Comparison of ENCODE assay signal across 12 cellular contexts in the genomic region with DNA sequence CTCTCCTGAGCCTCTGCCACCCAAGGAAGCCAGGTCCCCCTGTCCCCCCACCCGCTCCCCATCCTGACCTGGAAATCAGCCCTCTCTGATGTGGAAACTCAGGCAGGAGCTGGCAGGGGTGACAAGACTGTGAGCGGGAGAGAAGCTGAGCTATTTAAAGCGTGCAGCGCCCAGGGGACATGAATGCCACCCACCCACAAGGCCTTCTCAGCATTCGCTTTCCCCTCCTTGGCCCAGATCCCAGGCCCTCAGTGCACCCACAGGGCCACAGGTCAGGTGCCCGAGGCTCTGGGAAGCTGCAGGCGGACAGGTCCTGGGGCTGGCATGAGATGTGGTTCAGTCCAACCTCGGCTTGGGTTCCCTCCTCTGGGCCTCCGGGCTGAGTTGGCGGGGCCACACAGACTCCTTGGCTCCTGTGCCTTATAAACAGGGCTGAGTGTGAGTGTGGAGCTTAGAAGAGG.
A peak's percentile ranks its signal among the peaks of the same experiment; 100 is the strongest.
DNase-seq lines count a peak whose midpoint lies in the region; ATAC-seq, FAIRE-seq and TF ChIP-seq lines count a peak whose summit lies in the region.
"Had no signal": no experiment of that assay in that cellular context is flagged by ENCODE, and none has a peak within 500 bp of the region (broad histone marks: within the 10 kb centered on the region; RNA-seq: fewer than 3 reads in every experiment).

No MANE protein-coding gene starts in this region.

- H3K9ac ChIP-seq in astrocyte (ENCODE audit: low read length): peak overlapping the region; percentile 64
- peak overlapping the region in 1 of 2 donors; percentile 60 for H3K9ac ChIP-seq in kidney (ENCODE audit: low read length in 2 of 2)

- H3K36me3 Mint-ChIP-seq in astrocyte (ENCODE audit: low read depth, unreplicated experiment) (peaks cover 33% of the 10 kb centered on the region), CD14-positive monocyte (peaks cover 36 to 47% of the 10 kb centered on the region in 2 donors)
- H3K36me3 Mint-ChIP-seq: WTC11 had no signal

- no peak for TF ChIP-seq CTCF in astrocyte (IDR thresholded peaks at IDR 0.05; ENCODE audit: insufficient read depth, low read depth, low read length)
- no peak for TF ChIP-seq CTCF in kidney (IDR thresholded peaks at IDR 0.05; ENCODE audit: borderline replicate concordance, extremely low read depth, insufficient read depth)
- TF ChIP-seq CTCF in sigmoid colon (IDR thresholded peaks at IDR 0.05): no peak
- no peak for TF ChIP-seq CTCF in CD14-positive monocyte (IDR thresholded peaks at IDR 0.05)

- peak; percentile 40 for DNase-seq in Ammon's horn (ENCODE audit: low spot score)
- DNase-seq in astrocyte (ENCODE audit: low read depth): no peak
- DNase-seq in kidney: peak; percentile 78
- DNase-seq in sigmoid colon: peak; percentile 81
- no peak for DNase-seq in GM12891 (ENCODE audit: insufficient read length, low spot score)
- no peak for DNase-seq in CD14-positive monocyte (ENCODE audit: low spot score)
- DNase-seq: activated naive CD4-positive, alpha-beta T cell treated with anti-CD3 and anti-CD28 coated beads for 36 hours; NCI-H2081 treated with DMSO at 0.1 percent for 48 hours had no signal

- no peaks in the 10 kb centered on the region for H3K79me2 ChIP-seq in astrocyte (ENCODE audit: insufficient read depth, low read length)

- TF ChIP-seq POLR2A in sigmoid colon (IDR thresholded peaks at IDR 0.05) (no peak), GM12891 (IDR thresholded peaks at IDR 0.05; ENCODE audit: low read depth, low read length) (no peak)

- no peak overlapping the region for H2AFZ ChIP-seq in astrocyte (ENCODE audit: low read depth, low read length)

- no peak for TF ChIP-seq EP300 in sigmoid colon (IDR thresholded peaks at IDR 0.05)

- H3K4me3 Mint-ChIP-seq in astrocyte (ENCODE audit: unreplicated experiment) (no peak overlapping the region), CD14-positive monocyte (no peak overlapping the region)
- H3K4me3 Mint-ChIP-seq: activated naive CD4-positive, alpha-beta T cell treated with anti-CD3 and anti-CD28 coated beads for 36 hours; WTC11 had no signal

- no peak for ATAC-seq in GM18870 (IDR thresholded peaks at IDR 0.05; ENCODE audit: unreplicated experiment)
- ATAC-seq in HG02852 (IDR thresholded peaks at IDR 0.05; ENCODE audit: unreplicated experiment): no peak
- ATAC-seq: WTC11 had no signal

- H3K9me3 ChIP-seq in astrocyte (ENCODE audit: insufficient read depth, low read depth, low read length) (no peaks in the 10 kb centered on the region), kidney (ENCODE audit: control insufficient read depth in 1 of 2, low read length in 2 of 2) (no peaks in the 10 kb centered on the region), sigmoid colon (no peaks in the 10 kb centered on the region)

- H3K27ac Mint-ChIP-seq in astrocyte (ENCODE audit: unreplicated experiment) (no peak overlapping the region), CD14-positive monocyte (peak overlapping the region in 2 of 7 donors; percentile 41 to 80)
- H3K27ac Mint-ChIP-seq: activated naive CD4-positive, alpha-beta T cell treated with anti-CD3 and anti-CD28 coated beads for 36 hours; WTC11 had no signal

- FAIRE-seq in astrocyte (lab: Jason Lieb, UNC) (no peak), kidney (lab: Jason Lieb, UNC) (no peak), GM12891 (lab: Jason Lieb, UNC) (no peak)
- FAIRE-seq: RCC 7860 had no signal

- no peak overlapping the region for H3K27ac ChIP-seq in astrocyte (ENCODE audit: low read depth, low read length)
- H3K27ac ChIP-seq in kidney (ENCODE audit: low read depth in 2 of 2, low read length in 2 of 2): peak overlapping the region; percentile 59 to 88
- peak overlapping the region; percentile 74 to 91 (median 81) for H3K27ac ChIP-seq in sigmoid colon

- no peaks in the 10 kb centered on the region for H3K27me3 Mint-ChIP-seq in astrocyte (ENCODE audit: low read depth, unreplicated experiment)
- H3K27me3 Mint-ChIP-seq in CD14-positive monocyte (ENCODE audit: low read depth in 3 of 3): peaks cover 4 to 18% (median 13%) of the 10 kb centered on the region in 3 donors

- peaks cover 55% of the 10 kb centered on the region for H3K4me1 Mint-ChIP-seq in astrocyte (ENCODE audit: low read depth, unreplicated experiment)
- peaks cover 72% of the 10 kb centered on the region for H3K4me1 Mint-ChIP-seq in CD14-positive monocyte

- H3K9me3 Mint-ChIP-seq in astrocyte (ENCODE audit: unreplicated experiment): no peaks in the 10 kb centered on the region
- no peaks in the 10 kb centered on the region for H3K9me3 Mint-ChIP-seq in CD14-positive monocyte
- H3K9me3 Mint-ChIP-seq: activated naive CD4-positive, alpha-beta T cell treated with anti-CD3 and anti-CD28 coated beads for 36 hours; WTC11 had no signal

- H3K36me3 ChIP-seq in astrocyte (ENCODE audit: insufficient read depth, low read length) (no peaks in the 10 kb centered on the region), kidney (ENCODE audit: control insufficient read depth in 1 of 2, insufficient read depth in 2 of 2, low read length in 2 of 2) (no peaks in the 10 kb centered on the region), sigmoid colon (peaks cover 0 to 5% (median 2%) of the 10 kb centered on the region in 4 donors)

- H3K4me2 ChIP-seq in astrocyte (ENCODE audit: low read length): no peak overlapping the region

- 83 to 94% methylated on average over 10 of the region's 10 CpGs for WGBS in sigmoid colon, 2 donors

- H3K4me1 ChIP-seq in astrocyte (ENCODE audit: insufficient read depth, low read length) (peaks cover 44% of the 10 kb centered on the region), kidney (ENCODE audit: control insufficient read depth in 1 of 2, insufficient read depth in 1 of 2, low read depth in 1 of 2, low read length in 2 of 2) (peaks cover 39 to 50% of the 10 kb centered on the region in 2 donors), sigmoid colon (peaks cover 0 to 76% (median 49%) of the 10 kb centered on the region in 4 donors)

- peaks cover 2% of the 10 kb centered on the region for H4K20me1 ChIP-seq in astrocyte (ENCODE audit: insufficient read depth, low read length)

- H3K27me3 ChIP-seq in astrocyte (ENCODE audit: insufficient read depth, low read length) (no peaks in the 10 kb centered on the region), sigmoid colon (no peaks in the 10 kb centered on the region)

- H3K4me3 ChIP-seq in astrocyte (ENCODE audit: insufficient read depth, low read depth, low read length): no peak overlapping the region
- no peak overlapping the region for H3K4me3 ChIP-seq in kidney (ENCODE audit: low read length in 2 of 2)
- H3K4me3 ChIP-seq in sigmoid colon: no peak overlapping the region

- intact Hi-C loops in kidney (cut with DNase I): no loop called here
- intact Hi-C loops in sigmoid colon (cut with DNase I): loop anchor here (1.0 to 5.0 kb wide), 2 partner anchors 105 to 171 kb away; no protein-coding TSS in a partner anchor
- intact Hi-C loops in CD14-positive monocyte (cut with micrococcal nuclease): loop anchor here in 1 of 2 donors (10.0 kb wide), 1 partner anchor 52 kb away; no protein-coding TSS in a partner anchor

TF ChIP-seq in GM12891, 5 proteins besides CTCF, POLR2A, EP300 and RAD21:
- TF ChIP-seq PAX5 (IDR thresholded peaks at IDR 0.05; ENCODE audit: insufficient read depth, low read length, severe bottlenecking) (no peak), POU2F2 (IDR thresholded peaks at IDR 0.05; ENCODE audit: low read depth, low read length) (no peak), SPI1 (IDR thresholded peaks at IDR 0.05; ENCODE audit: low read depth, low read length) (no peak), POLR2AphosphoS5 (IDR thresholded peaks at IDR 0.05; ENCODE audit: low read depth, low read length) (no peak), TAF1 (IDR thresholded peaks at IDR 0.05; ENCODE audit: low read depth, low read length) (no peak)

Comparison
In these comparisons a context has a peak if more than half of its experiments do, and no peak if none do; other contexts are left out.
1. DNase-seq: peak in Ammon's horn (single experiment), kidney (single experiment) and sigmoid colon (single experiment); none in astrocyte (single experiment), GM12891 (single experiment) and CD14-positive monocyte (single experiment).